Comparison of ENCODE assay signal across 8 cellular contexts in the genomic region with DNA sequence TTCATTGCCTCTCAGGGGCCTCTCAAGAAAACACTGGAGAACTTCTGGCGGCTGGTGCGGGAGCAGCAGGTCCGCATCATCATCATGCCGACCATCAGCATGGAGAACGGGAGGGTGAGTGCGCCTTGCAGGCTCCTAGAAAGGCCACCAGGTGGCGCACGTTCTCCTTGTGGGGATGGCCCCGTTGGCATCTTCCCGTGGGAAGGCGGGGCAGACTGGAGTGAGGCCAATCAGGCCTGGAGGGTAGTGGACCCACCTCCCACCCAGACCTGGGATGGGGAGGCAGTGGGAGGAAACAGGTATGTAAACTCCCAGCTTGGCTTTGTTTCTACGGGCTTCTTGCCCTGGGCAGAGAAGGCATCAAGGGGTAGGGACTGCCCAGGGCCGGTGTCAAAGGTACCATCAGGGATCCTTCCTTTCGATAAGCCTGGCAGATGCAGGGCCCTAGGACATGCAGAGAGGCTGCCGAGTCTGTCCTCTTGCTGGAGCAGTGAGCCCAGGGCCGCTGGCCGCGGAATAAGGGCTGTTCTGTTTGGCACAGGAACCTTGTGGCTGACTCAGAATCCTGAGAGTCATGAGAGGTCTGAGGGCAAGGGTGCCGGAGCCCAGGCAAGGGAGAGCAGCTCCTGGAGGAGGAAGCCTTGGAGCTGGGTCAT. TPM values are rescaled to one million over a fixed set of nuclear protein-coding genes. Genes with fewer than 3 reads are reported as not detected.
DNase-seq lines count a peak whose midpoint lies in the region; ATAC-seq and TF ChIP-seq lines count a peak whose summit lies in the region.

No MANE protein-coding gene starts in this region.

- H3K4me1 ChIP-seq in breast epithelium = no peaks in the 10 kb centered on the region

- ATAC-seq in HG02938 (IDR thresholded peaks at IDR 0.05; ENCODE audit: unreplicated experiment) (peak; percentile 56), HG03521 (IDR thresholded peaks at IDR 0.05; ENCODE audit: unreplicated experiment) (no peak)

- H3K4me3 ChIP-seq in WERI-Rb-1 (ENCODE audit: low read depth, low read length) (no peak overlapping the region), breast epithelium (peak overlapping the region in 2 of 3 donors; percentile 32 to 58)

- H3K9me3 ChIP-seq in WERI-Rb-1 (ENCODE audit: severe bottlenecking) = peaks cover 2% of the 10 kb centered on the region
- H3K9me3 ChIP-seq in breast epithelium = no peaks in the 10 kb centered on the region

- H3K27ac ChIP-seq in WERI-Rb-1 (no peak overlapping the region), breast epithelium (peak overlapping the region; percentile 4 to 52)

- H3K36me3 ChIP-seq in WERI-Rb-1 (no peaks in the 10 kb centered on the region), breast epithelium (no peaks in the 10 kb centered on the region)

- no peaks in the 10 kb centered on the region for H3K27me3 ChIP-seq in WERI-Rb-1 (ENCODE audit: insufficient read depth, low read depth, severe bottlenecking)
- H3K27me3 ChIP-seq in breast epithelium = no peaks in the 10 kb centered on the region

- TF ChIP-seq CTCF in GM12801 (IDR thresholded peaks at IDR 0.05; ENCODE audit: extremely low read depth, insufficient read length) (peak; percentile 60), WERI-Rb-1 (IDR thresholded peaks at IDR 0.05; ENCODE audit: low read depth, low read length) (peak; percentile 95), breast epithelium (IDR thresholded peaks at IDR 0.05) (peak; percentile 77 to 81 (median 78))

- TF ChIP-seq POLR2A in breast epithelium (IDR thresholded peaks at IDR 0.05) = no peak

- intact Hi-C loops in breast epithelium (cut with DNase I; ENCODE audit: low total_unique reads) = no loop called here

- DNase-seq in NCI-H2196 (lab: John Stamatoyannopoulos, UW; ENCODE audit: unreplicated experiment) = peak; percentile 90
- peak; percentile 92 for DNase-seq in WERI-Rb-1
- DNase-seq in breast epithelium (ENCODE audit: low spot score in 2 of 2) = peak; percentile 63 to 74
- DNase-seq in inferior parietal cortex (ENCODE audit: extremely low spot score) = peak; percentile 82
- peak; percentile 17 to 57 for DNase-seq in stimulated activated CD4-positive, alpha-beta T cell treated with anti-CD3 and anti-CD28 coated beads, Interleukin-1b, Interleukin-23, amount 100 ng/mL, for 1 hour (ENCODE audit: low read depth in 2 of 2)

RNA-seq across cellular contexts. Expression of gene SPTLC1, which starts 18.9 kb away (rescaled TPM):
- 100 to 1,000 TPM in 1 of 3 donors, 10 to 100 TPM in 2; 89.8 to 109 (median 99.7) TPM for total RNA-seq in breast epithelium

Comparison
In these comparisons a context has a peak if more than half of its experiments do, and no peak if none do; other contexts are left out.
1. DNase-seq: peak in every context shown above with its lines; median percentile 92 in WERI-Rb-1; 90 in NCI-H2196; 82 in inferior parietal cortex; 68 in breast epithelium; 37 in stimulated activated CD4-positive, alpha-beta T cell treated with anti-CD3 and anti-CD28 coated beads, Interleukin-1b, Interleukin-23, amount 100 ng/mL, for 1 hour.